9 cellular contexts compared by ENCODE assay signal in the genomic region with DNA sequence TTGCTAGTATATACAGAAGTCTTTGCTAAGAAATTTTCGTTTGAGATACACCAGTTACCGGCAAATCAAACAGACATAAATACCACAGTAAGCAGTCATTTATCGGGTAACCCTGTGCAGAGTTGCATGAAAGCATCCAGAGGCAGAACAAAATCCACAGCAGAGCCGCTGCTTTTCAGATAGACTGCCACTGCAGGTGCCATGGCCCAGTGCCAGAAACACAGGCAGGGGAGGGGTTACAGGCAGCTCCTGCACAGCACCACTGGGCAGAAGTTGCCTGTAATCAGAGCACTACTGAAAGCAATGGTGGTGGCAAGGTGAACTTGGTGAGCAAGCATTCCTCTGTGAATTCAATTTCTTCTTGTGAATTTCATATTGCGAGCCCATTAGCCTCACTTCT.
DNase-seq lines count a peak whose midpoint lies in the region; ATAC-seq, FAIRE-seq and TF ChIP-seq lines count a peak whose summit lies in the region.
"Had no signal": no experiment of that assay in that cellular context is flagged by ENCODE, and none has a peak within 500 bp of the region (broad histone marks: within the 10 kb centered on the region; RNA-seq: fewer than 3 reads in every experiment).

No MANE protein-coding gene starts in this region.

- H3K4me1 ChIP-seq in pancreas = peaks cover 0 to 4% (median 0%) of the 10 kb centered on the region in 3 donors

- intact Hi-C loops in pancreas (cut with DNase I) = no loop called here

- H3K27ac Mint-ChIP-seq in activated T-cell treated with anti-CD3 and anti-CD28 coated beads, Interleukin-2, amount 50 U/mL, for 72 hours = no peak overlapping the region
- no peak overlapping the region for H3K27ac Mint-ChIP-seq in chondrocyte (ENCODE audit: unreplicated experiment)

- peaks cover 5 to 6% of the 10 kb centered on the region in 2 donors for H3K9me3 Mint-ChIP-seq in activated T-cell treated with anti-CD3 and anti-CD28 coated beads, Interleukin-2, amount 50 U/mL, for 72 hours
- no peaks in the 10 kb centered on the region for H3K9me3 Mint-ChIP-seq in chondrocyte (ENCODE audit: low read depth)

- ATAC-seq in GM21367 (IDR thresholded peaks at IDR 0.05; ENCODE audit: unreplicated experiment) (peak; percentile 93), pancreas (peak; percentile 85 to 99 (median 94))
- peak; percentile 47 to 67 for ATAC-seq in activated T-cell treated with anti-CD3 and anti-CD28 coated beads, Interleukin-2, amount 50 U/mL, for 72 hours (replicated peaks in 1 of 2)

- FAIRE-seq in pancreas (lab: Jason Lieb, UNC) = no peak
- no peak for FAIRE-seq in GM12892 (lab: Jason Lieb, UNC)
- FAIRE-seq: TTC549 had no signal

- no peaks in the 10 kb centered on the region for H3K27me3 Mint-ChIP-seq in activated T-cell treated with anti-CD3 and anti-CD28 coated beads, Interleukin-2, amount 50 U/mL, for 72 hours (ENCODE audit: low read depth)
- H3K27me3 Mint-ChIP-seq in chondrocyte (ENCODE audit: low read depth) = no peaks in the 10 kb centered on the region

- DNase-seq in DMS153 treated with DMSO at 0.1 percent for 48 hours (lab: John Stamatoyannopoulos, UW; ENCODE audit: unreplicated experiment) = peak; percentile 38
- peak; percentile 61 for DNase-seq in NCI-H1105 (lab: John Stamatoyannopoulos, UW)
- DNase-seq in activated T-cell treated with anti-CD3 and anti-CD28 coated beads, Interleukin-2, amount 50 U/mL, for 72 hours = peak; percentile 36 to 39
- peak; percentile 74 to 92 (median 86) for DNase-seq in pancreas
- no peak for DNase-seq in chondrocyte (ENCODE audit: low spot score)
- DNase-seq in NK-92 treated with Interleukin-12 subunit alpha and Interleukin-12 subunit beta, amount 100 ng/mL, for 24 hours (lab: John Stamatoyannopoulos, UW) = no peak
- no peak for DNase-seq in GM12892 (ENCODE audit: insufficient read length)

- H3K4me3 Mint-ChIP-seq in activated T-cell treated with anti-CD3 and anti-CD28 coated beads, Interleukin-2, amount 50 U/mL, for 72 hours = no peak overlapping the region
- no peak overlapping the region for H3K4me3 Mint-ChIP-seq in chondrocyte (ENCODE audit: unreplicated experiment)

- TF ChIP-seq POLR2A in GM12892 (IDR thresholded peaks at IDR 0.05; ENCODE audit: low read depth, low read length) = no peak

- no peaks in the 10 kb centered on the region for H3K36me3 ChIP-seq in pancreas

- TF ChIP-seq CTCF in pancreas (IDR thresholded peaks at IDR 0.05) (no peak), chondrocyte (IDR thresholded peaks at IDR 0.05) (no peak)

- no peaks in the 10 kb centered on the region for H3K4me1 Mint-ChIP-seq in activated T-cell treated with anti-CD3 and anti-CD28 coated beads, Interleukin-2, amount 50 U/mL, for 72 hours (ENCODE audit: low read depth)
- H3K4me1 Mint-ChIP-seq in chondrocyte (ENCODE audit: low read depth) = no peaks in the 10 kb centered on the region

- H3K9me3 ChIP-seq in pancreas = no peaks in the 10 kb centered on the region

- WGBS in pancreas, 2 donors = 21% methylated on average over 5 of the region's 5 CpGs

- no peaks in the 10 kb centered on the region for H3K27me3 ChIP-seq in pancreas

- H3K27ac ChIP-seq in pancreas = no peak overlapping the region

- peaks cover 13 to 19% of the 10 kb centered on the region in 2 donors for H3K36me3 Mint-ChIP-seq in activated T-cell treated with anti-CD3 and anti-CD28 coated beads, Interleukin-2, amount 50 U/mL, for 72 hours (ENCODE audit: insufficient read depth in 2 of 2)
- no peaks in the 10 kb centered on the region for H3K36me3 Mint-ChIP-seq in chondrocyte (ENCODE audit: low read depth)

- no peak overlapping the region for H3K4me3 ChIP-seq in pancreas

Comparison
In these comparisons a context has a peak if more than half of its experiments do, and no peak if none do; other contexts are left out.
1. DNase-seq: peak in DMS153 treated with DMSO at 0.1 percent for 48 hours (single experiment), NCI-H1105 (single experiment), activated T-cell treated with anti-CD3 and anti-CD28 coated beads, Interleukin-2, amount 50 U/mL, for 72 hours (2 of 2) and pancreas (6 of 6); none in chondrocyte (single experiment), NK-92 treated with Interleukin-12 subunit alpha and Interleukin-12 subunit beta, amount 100 ng/mL, for 24 hours (single experiment) and GM12892 (single experiment).
2. Peak in every context shown above with its lines, with median percentiles within 50 percentile points of each other: ATAC-seq.